26 cellular contexts compared by ENCODE assay signal in the genomic region with DNA sequence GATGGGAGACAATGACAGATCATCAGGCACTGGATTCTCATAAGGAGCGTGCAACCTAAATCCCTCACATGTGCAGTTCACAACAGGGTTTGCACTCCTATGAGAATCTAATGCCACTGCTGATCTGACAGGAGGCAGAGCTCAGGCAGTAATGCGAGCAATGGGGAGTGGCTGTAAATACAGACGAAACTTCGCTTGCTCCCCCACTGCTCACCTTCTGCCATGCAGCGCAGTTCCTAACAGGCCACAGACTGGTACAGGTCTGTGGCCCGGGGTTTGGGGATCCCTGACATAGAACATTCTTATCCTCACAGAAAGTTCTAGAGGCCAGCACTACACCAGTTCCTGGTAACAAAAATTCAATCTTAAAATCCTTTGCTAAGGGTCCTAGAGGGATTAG.
"Had no signal": no experiment of that assay in that cellular context is flagged by ENCODE, and none has a peak within 500 bp of the region (broad histone marks: within the 10 kb centered on the region; RNA-seq: fewer than 3 reads in every experiment).

No MANE protein-coding gene starts in this region.

- ATAC-seq: natural killer cell; right cardiac atrium; sciatic nerve; stimulated activated naive B cell treated with anti-CD40 and anti-IgM and Interleukin-4, amounts not matched to agents 10 μg/mL and 1 μg/mL and 100 μg/mL, for 72 hours; stimulated activated naive CD8-positive, alpha-beta T cell treated with anti-CD3 and anti-CD28 coated beads, Interleukin-15, Interleukin-2, amounts not matched to agents 100 U/mL and 50 U/mL, for 24 hours; upper lobe of right lung had no signal

- H3K4me3 ChIP-seq: hepatocyte, left ventricle myocardium inferior, lung, neural progenitor cell, ovary, skin epidermis, suprapubic skin, thoracic aorta, tibial artery, upper lobe of right lung had no signal

- H3K27ac ChIP-seq: hepatocyte, left ventricle myocardium inferior, neural progenitor cell, ovary, skin epidermis, suprapubic skin, thoracic aorta, tibial artery, upper lobe of right lung had no signal

- H3K9me3 ChIP-seq: ovary, suprapubic skin, thoracic aorta, upper lobe of right lung had no signal

- H3K4me1 ChIP-seq: tibial artery, upper lobe of right lung had no signal

- H3K27me3 ChIP-seq: hepatocyte, neural progenitor cell, ovary, suprapubic skin, tibial artery, upper lobe of right lung had no signal

- DNase-seq: islet precursor cell; left ventricle myocardium inferior; mesendoderm; naive B cell; natural killer cell; nephron progenitor cell; ovary; retina; right cardiac atrium; stimulated activated CD4-positive, alpha-beta T cell treated with anti-CD3 and anti-CD28 coated beads, Interleukin-12 subunit alpha, Interleukin-12 subunit beta, amount 100 ng/mL, for 4 hours; stimulated activated CD4-positive, alpha-beta T cell treated with anti-CD3 and anti-CD28 coated beads, Interleukin-15, amount 100 ng/mL, for 24 hours; stimulated activated CD4-positive, alpha-beta T cell treated with anti-CD3 and anti-CD28 coated beads, Interleukin-2, amount 100 ng/mL, for 24 hours; stimulated activated CD4-positive, alpha-beta T cell treated with anti-CD3 and anti-CD28 coated beads, Interleukin-4, amount 100 ng/mL, for 1 hour; stimulated activated naive B cell treated with anti-CD40 and anti-IgM and Interleukin-4, amounts not matched to agents 10 μg/mL and 1 μg/mL and 100 μg/mL, for 72 hours; stimulated activated naive CD8-positive, alpha-beta T cell treated with anti-CD3 and anti-CD28 coated beads, Interleukin-15, Interleukin-2, amounts not matched to agents 100 U/mL and 50 U/mL, for 24 hours; tibial artery; trophoblast cell; upper lobe of right lung had no signal

- H3K36me3 ChIP-seq: left ventricle myocardium inferior, neural progenitor cell, ovary, suprapubic skin, thoracic aorta, upper lobe of right lung had no signal

- FAIRE-seq: urothelium cell line had no signal
